22 cellular contexts compared by ENCODE assay signal in the genomic region with DNA sequence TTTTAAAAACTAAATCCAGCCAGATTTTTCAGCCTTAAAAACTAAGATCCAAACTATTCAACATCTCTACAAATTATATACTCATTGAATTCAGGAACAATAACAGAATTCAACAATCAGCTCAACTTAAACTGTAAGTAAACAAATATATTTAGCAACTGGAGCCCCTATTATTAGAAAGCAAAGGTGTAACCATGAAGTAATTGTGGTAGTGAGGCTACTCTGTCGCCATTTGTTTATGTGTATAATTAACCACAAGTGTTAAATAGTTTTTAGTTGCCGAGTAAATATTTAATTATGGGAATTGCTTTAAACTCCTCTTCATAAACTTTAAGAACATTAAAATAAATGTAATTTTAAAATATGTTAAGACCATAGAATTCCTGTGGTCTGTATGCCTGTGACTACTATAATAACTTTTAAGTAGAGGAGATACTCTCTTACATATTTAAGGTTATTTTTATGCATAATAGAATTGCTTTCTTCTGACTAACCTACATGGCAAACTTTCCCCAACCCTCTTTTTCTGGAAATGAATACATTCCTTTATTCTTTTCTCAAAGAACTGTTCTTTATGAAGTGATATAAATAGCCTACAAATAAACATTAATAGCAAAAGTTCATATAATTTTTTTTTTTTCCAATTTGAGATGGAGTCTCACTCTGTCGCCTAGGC.
DNase-seq lines count a peak whose midpoint lies in the region; ATAC-seq and TF ChIP-seq lines count a peak whose summit lies in the region.
"Had no signal": no experiment of that assay in that cellular context is flagged by ENCODE, and none has a peak within 500 bp of the region (broad histone marks: within the 10 kb centered on the region; RNA-seq: fewer than 3 reads in every experiment).

No MANE protein-coding gene starts in this region.

- no peak for TF ChIP-seq CTCF in GM13976 (IDR thresholded peaks at IDR 0.05; ENCODE audit: borderline replicate concordance, control extremely low read depth, extremely low read depth, insufficient read depth, missing control alignments)

- in situ Hi-C loops in GM13976 (cut with MboI; ENCODE audit: low sequenced_read_pairs, unreplicated experiment), result no loop called here

- ATAC-seq in stimulated activated naive CD8-positive, alpha-beta T cell treated with anti-CD3 and anti-CD28 coated beads, Interleukin-15, Interleukin-2, amounts not matched to agents 100 U/mL and 50 U/mL, for 24 hours, result no peak
- ATAC-seq in GM21825 (IDR thresholded peaks at IDR 0.05; ENCODE audit: unreplicated experiment), result no peak
- ATAC-seq: activated CD8-positive, alpha-beta T cell treated with anti-CD3 and anti-CD28 coated beads for 36 hours; activated naive CD8-positive, alpha-beta T cell treated with anti-CD3 and anti-CD28 coated beads, Interleukin-2, amount 50 U/mL, for 24 hours; left lobe of liver; naive thymus-derived CD8-positive, alpha-beta T cell had no signal

- peak; percentile 15 for DNase-seq in AG08396 (ENCODE audit: low spot score)
- peak; percentile 17 for DNase-seq in HCEC 1CT
- DNase-seq in astrocyte of the hippocampus (ENCODE audit: low read depth, low spot score), result peak; percentile 28
- peak; percentile 49 for DNase-seq in iris pigment epithelial cell (ENCODE audit: low read depth)
- no peak for DNase-seq in stimulated activated naive CD8-positive, alpha-beta T cell treated with anti-CD3 and anti-CD28 coated beads, Interleukin-15, Interleukin-2, amounts not matched to agents 100 U/mL and 50 U/mL, for 24 hours
- DNase-seq in NCI-H69 (lab: John Stamatoyannopoulos, UW), result no peak
- no peak for DNase-seq in GM13976 (ENCODE audit: low spot score)
- DNase-seq: activated CD4-positive, CD25-positive, alpha-beta regulatory T cell treated with anti-CD3 and anti-CD28 coated beads, Interleukin-2, amount 50 U/mL, for 72 hours; activated CD8-positive, alpha-beta T cell treated with anti-CD3 and anti-CD28 coated beads for 36 hours; activated gamma-delta T cell; activated naive CD8-positive, alpha-beta T cell treated with anti-CD3 and anti-CD28 coated beads, Interleukin-2, amount 50 U/mL, for 24 hours; CD4-positive, alpha-beta memory T cell; MG63; naive thymus-derived CD8-positive, alpha-beta T cell; NCI-H146; NCI-H2171; NCI-H526; retina; spleen; stimulated activated CD4-positive, alpha-beta T cell treated with anti-CD3 and anti-CD28 coated beads, Interleukin-4, amount 100 ng/mL, for 4 hours had no signal

Comparison
In these comparisons a context has a peak if more than half of its experiments do, and no peak if none do; other contexts are left out.
1. DNase-seq: peak in AG08396 (single experiment), HCEC 1CT (single experiment), astrocyte of the hippocampus (single experiment) and iris pigment epithelial cell (single experiment); none in stimulated activated naive CD8-positive, alpha-beta T cell treated with anti-CD3 and anti-CD28 coated beads, Interleukin-15, Interleukin-2, amounts not matched to agents 100 U/mL and 50 U/mL, for 24 hours (single experiment), NCI-H69 (single experiment) and GM13976 (single experiment).